8 cellular contexts compared by ENCODE assay signal in the genomic region with DNA sequence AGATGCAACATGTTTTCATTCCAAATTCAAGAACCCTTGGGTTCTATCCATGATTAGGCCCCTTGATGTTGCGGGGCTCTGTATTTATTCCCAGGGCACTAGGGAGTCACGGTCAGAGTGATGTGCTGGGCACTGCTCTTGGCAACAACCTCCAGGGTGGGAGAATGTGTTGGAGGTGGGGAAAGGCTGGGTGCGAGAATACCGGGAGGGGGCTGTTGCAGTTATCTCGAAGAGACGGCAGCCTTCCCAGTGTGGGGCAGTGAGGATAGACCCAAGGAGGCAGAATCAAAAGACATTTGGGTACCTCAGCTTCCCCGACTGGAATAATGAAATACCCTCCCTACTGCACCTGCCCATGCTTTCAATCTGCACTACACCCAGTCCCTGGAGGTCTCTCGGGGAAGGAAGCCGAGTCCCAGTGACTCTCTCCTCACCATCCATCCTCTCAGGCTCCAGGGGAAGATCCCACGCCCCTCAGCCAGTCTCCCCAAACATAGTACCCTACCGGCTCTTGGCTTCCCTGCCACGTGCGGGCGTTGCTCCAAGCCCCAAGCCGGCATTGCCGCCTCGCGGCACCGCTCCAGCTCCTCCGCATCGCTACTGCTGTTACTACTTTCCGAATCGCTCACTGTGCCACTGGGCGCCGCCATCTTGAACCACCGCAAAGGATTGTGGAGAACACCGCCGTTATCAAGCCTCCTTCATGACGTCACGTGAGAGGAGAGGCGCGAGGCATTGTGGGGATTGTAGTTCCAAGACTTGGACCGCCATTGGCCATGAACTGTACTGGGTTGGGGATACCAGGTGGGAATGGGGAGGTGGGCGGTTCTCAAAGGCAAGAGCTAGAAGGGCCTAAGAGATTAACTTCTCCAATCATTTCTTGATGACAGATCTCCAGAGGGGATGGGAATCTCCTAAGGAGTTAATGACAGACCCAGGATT. TPM values are rescaled to one million over a fixed set of nuclear protein-coding genes. Genes with fewer than 3 reads are reported as not detected.
A peak's percentile ranks its signal among the peaks of the same experiment; 100 is the strongest.
DNase-seq lines count a peak whose midpoint lies in the region; ATAC-seq, FAIRE-seq and TF ChIP-seq lines count a peak whose summit lies in the region.

A gene with protein sequence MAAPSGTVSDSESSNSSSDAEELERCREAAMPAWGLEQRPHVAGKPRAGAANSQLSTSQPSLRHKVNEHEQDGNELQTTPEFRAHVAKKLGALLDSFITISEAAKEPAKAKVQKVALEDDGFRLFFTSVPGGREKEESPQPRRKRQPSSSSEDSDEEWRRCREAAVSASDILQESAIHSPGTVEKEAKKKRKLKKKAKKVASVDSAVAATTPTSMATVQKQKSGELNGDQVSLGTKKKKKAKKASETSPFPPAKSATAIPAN (minus strand): TSS at position 663 of the 942 bp plus-strand sequence. CDS start 13 bp downstream, at position 650.

- FAIRE-seq in bronchial epithelial cell (lab: Jason Lieb, UNC), result no peak

- peak in 1 of 3 donors; percentile 11 for TF ChIP-seq POLR2A in spleen (IDR thresholded peaks at IDR 0.05)

- 1% methylated on average over 32 to 34 of the region's 34 CpGs for WGBS in spleen, 5 donors

- ATAC-seq in GM19023 (IDR thresholded peaks at IDR 0.05; ENCODE audit: unreplicated experiment), result peak; percentile 98
- ATAC-seq in HG03196 (IDR thresholded peaks at IDR 0.05; ENCODE audit: unreplicated experiment), result peak; percentile 90

- no peaks in the 10 kb centered on the region for H3K27me3 ChIP-seq in bronchial epithelial cell (ENCODE audit: control insufficient read depth, insufficient read depth, low read length)
- H3K27me3 ChIP-seq in spleen (replicated peaks in 1 of 7), result no peaks in the 10 kb centered on the region

- no peaks in the 10 kb centered on the region for H3K9me3 ChIP-seq in spleen

- H3K4me3 ChIP-seq in AG09309 (ENCODE audit: control insufficient read depth, low read depth, low read length), result peak within 1 kb of the TSS; percentile 91
- peak within 1 kb of the TSS; percentile 98 for H3K4me3 ChIP-seq in WI38 (ENCODE audit: low read depth, low read length)
- H3K4me3 ChIP-seq in bronchial epithelial cell (ENCODE audit: low read depth, low read length), result peak within 1 kb of the TSS; percentile 89
- H3K4me3 ChIP-seq in spleen, result peak within 1 kb of the TSS; percentile 71 to 97 (median 88)

- H3K27ac ChIP-seq in spleen, result peak within 1 kb of the TSS in 7 of 8 donors; percentile 43 to 89 (median 83)

- TF ChIP-seq CTCF in AG09309 (IDR thresholded peaks at IDR 0.05; ENCODE audit: control insufficient read depth, insufficient read depth, low read depth, low read length, missing control alignments) (no peak), WI38 (IDR thresholded peaks at IDR 0.05; ENCODE audit: low read depth, low read length) (no peak), bronchial epithelial cell (IDR thresholded peaks at IDR 0.05; ENCODE audit: insufficient read depth, low read length, severe bottlenecking) (no peak), spleen (IDR thresholded peaks at IDR 0.05 in 8 of 11, conservative IDR thresholded peaks at IDR 0.05 in 3 of 11) (no peak)

- H3K36me3 ChIP-seq in bronchial epithelial cell (ENCODE audit: control insufficient read depth, insufficient read depth, low read length), result no peaks in the 10 kb centered on the region
- peaks cover 0 to 37% (median 14%) of the 10 kb centered on the region in 6 donors for H3K36me3 ChIP-seq in spleen

- intact Hi-C loops in spleen (cut with DNase I; ENCODE audit: low total_unique reads), result no loop called here

- H3K4me1 ChIP-seq in spleen, result peaks cover 8 to 23% (median 13%) of the 10 kb centered on the region in 6 donors

- peak; percentile 33 for DNase-seq in AG09309 (ENCODE audit: low read depth)
- peak; percentile 82 for DNase-seq in NCI-H226
- peak; percentile 85 for DNase-seq in bronchial epithelial cell (ENCODE audit: low read depth)
- DNase-seq in inferior parietal cortex (ENCODE audit: extremely low spot score), result peak; percentile 99
- DNase-seq in spleen, result peak; percentile 96

RNA-seq across cellular contexts. Expression of the gene that starts here (rescaled TPM):
- total RNA-seq in bronchial epithelial cell, result 6.3 and 15.1 TPM in 2 replicates
- 10 to 100 TPM in 6 of 7 donors, 1 to 10 TPM in 1; 8.0 to 16.8 (median 13.5) TPM for total RNA-seq in spleen
- 10 to 100 TPM in 1 of 3 donors, 1 to 10 TPM in 2; 8.7 to 10.5 (median 9.5) TPM for polyA plus RNA-seq in spleen

Comparison
In these comparisons a context has a peak if more than half of its experiments do, and no peak if none do; other contexts are left out.
1. Peak in every context shown above with its lines: DNase-seq, ATAC-seq, H3K4me3 ChIP-seq and H3K27ac ChIP-seq.
2. DNase-seq: peak in every context shown above with its lines; median percentile 99 in inferior parietal cortex; 96 in spleen; 85 in bronchial epithelial cell; 82 in NCI-H226; 33 in AG09309.